Comparison of ENCODE assay signal across 21 cellular contexts in genomic region chr18:9419956-9420631, GRCh38. TPM values are rescaled to one million over a fixed set of nuclear protein-coding genes. Genes with fewer than 3 reads are reported as not detected.
DNase-seq lines count a peak whose midpoint lies in the region; ATAC-seq and TF ChIP-seq lines count a peak whose summit lies in the region.
"Had no signal": no experiment of that assay in that cellular context is flagged by ENCODE, and none has a peak within 500 bp of the region (broad histone marks: within the 10 kb centered on the region; RNA-seq: fewer than 3 reads in every experiment).

No MANE protein-coding gene starts in this region.

- no peak overlapping the region for H2BK120ac ChIP-seq in IMR-90 (ENCODE audit: low read depth, low read length)

- no peaks in the 10 kb centered on the region for H3K79me1 ChIP-seq in IMR-90 (ENCODE audit: low read depth in 1 of 2, low read length in 2 of 2)

- WGBS in IMR-90 (ENCODE audit: extremely low coverage in 2 of 2, insufficient read length in 1 of 2), 2 experiments = 100% methylated on average over 1 of the region's 5 CpGs; no CpG with 5 or more reads in 1 of the 2 experiments

- peaks cover 11% of the 10 kb centered on the region for H3K4me1 ChIP-seq in IMR-90 (ENCODE audit: control insufficient read depth, insufficient read depth, low read length)

- H3K18ac ChIP-seq in IMR-90 (ENCODE audit: low read depth, low read length) = no peak overlapping the region

- peak; percentile 84 for DNase-seq in AG10803 (ENCODE audit: low read depth)
- DNase-seq in IMR-90 = peak; percentile 33
- peak; percentile 26 for DNase-seq in brain microvascular endothelial cell
- DNase-seq in myocyte (ENCODE audit: low read depth) = peak; percentile 57
- DNase-seq in activated CD4-positive, alpha-beta T cell treated with anti-CD3 and anti-CD28 coated beads, Interleukin-2, amount 50 U/mL, for 48 hours = no peak
- no peak for DNase-seq in SKM-1 treated with dmso at 0.1 percent for 144 hours (lab: John Stamatoyannopoulos, UW; ENCODE audit: unreplicated experiment)
- DNase-seq: activated CD4-positive, CD25-positive, alpha-beta regulatory T cell treated with anti-CD3 and anti-CD28 coated beads, Interleukin-2, amount 50 U/mL, for 72 hours; CD4-positive, alpha-beta memory T cell; DMS79; H7; NCI-H2029 treated with DMSO at 0.1 percent for 48 hours; NK-92 treated with Interleukin-12 subunit alpha and Interleukin-12 subunit beta, amount 100 ng/mL, for 24 hours; retina; T1000 had no signal

- ATAC-seq in IMR-90 (ENCODE audit: low read depth) = no peak
- ATAC-seq in HG03354 (IDR thresholded peaks at IDR 0.05; ENCODE audit: poor library complexity, severe bottlenecking, unreplicated experiment) = no peak
- ATAC-seq in GM19397 (IDR thresholded peaks at IDR 0.05; ENCODE audit: unreplicated experiment) = no peak
- ATAC-seq: left lobe of liver, SK-N-SH treated with all-trans-retinoic acid at 6 μM for 48 hours had no signal

- no peak overlapping the region for H3K4ac ChIP-seq in IMR-90 (ENCODE audit: low read depth, low read length)

- intact Hi-C loops in IMR-90 (cut with micrococcal nuclease) = no loop called here

- TF ChIP-seq POLR2A in IMR-90 (IDR thresholded peaks at IDR 0.05; ENCODE audit: low read depth, low read length) = no peak

- CTCF ChIA-PET in IMR-90 (lab: Yijun Ruan, JAX) = no interaction called here

- H3K4me2 ChIP-seq in IMR-90 (ENCODE audit: low read depth, low read length) = no peak overlapping the region

- dilution Hi-C loops in IMR-90 (cut with HindIII; ENCODE audit: low sequenced_read_pairs, unreplicated experiment) = no loop called here

- H3K36me3 ChIP-seq in IMR-90 (ENCODE audit: control insufficient read depth, insufficient read depth, low read length) (no peaks in the 10 kb centered on the region), brain microvascular endothelial cell (replicated peaks) (no peaks in the 10 kb centered on the region)
- H3K36me3 ChIP-seq: breast epithelium, vagina had no signal

- no peak for TF ChIP-seq RAD21 in IMR-90 (IDR thresholded peaks at IDR 0.05; ENCODE audit: low read length)

- H3K56ac ChIP-seq in IMR-90 (ENCODE audit: extremely low read depth, insufficient read depth, low read length) = no peak overlapping the region

- no peak overlapping the region for H2AK5ac ChIP-seq in IMR-90 (ENCODE audit: low read depth, low read length)

- H3K9me3 ChIP-seq in IMR-90 (ENCODE audit: control insufficient read depth, insufficient read depth, low read length) = peaks cover 13% of the 10 kb centered on the region
- H3K9me3 ChIP-seq: breast epithelium, vagina had no signal

- H2BK15ac ChIP-seq in IMR-90 (ENCODE audit: low read depth, low read length) = no peak overlapping the region

- no peak overlapping the region for H3K27ac ChIP-seq in IMR-90 (ENCODE audit: insufficient read depth, low read length)
- H3K27ac ChIP-seq in brain microvascular endothelial cell = no peak overlapping the region
- H3K27ac ChIP-seq: breast epithelium, RWPE1, vagina had no signal

- H2AK9ac ChIP-seq in IMR-90 (replicated peaks; ENCODE audit: low read depth, low read length, poor library complexity) = no peak overlapping the region

- no peak overlapping the region for H2AFZ ChIP-seq in IMR-90 (replicated peaks; ENCODE audit: low read length, poor library complexity)

- no peak overlapping the region for H2BK20ac ChIP-seq in IMR-90 (ENCODE audit: low read depth, low read length)

- H4K5ac ChIP-seq in IMR-90 (ENCODE audit: low read depth, low read length) = no peak overlapping the region

- no peak overlapping the region for H4K8ac ChIP-seq in IMR-90 (ENCODE audit: low read depth in 2 of 2, low read length in 2 of 2)

- H2BK5ac ChIP-seq in IMR-90 (ENCODE audit: low read depth, low read length, poor library complexity, severe bottlenecking) = no peak overlapping the region

- no peak overlapping the region for H3K4me3 ChIP-seq in AG10803 (ENCODE audit: low read length)
- no peak overlapping the region for H3K4me3 ChIP-seq in IMR-90 (ENCODE audit: insufficient read depth, low read depth, low read length)
- no peak overlapping the region for H3K4me3 ChIP-seq in brain microvascular endothelial cell (ENCODE audit: low read depth, low read length)
- H3K4me3 ChIP-seq: breast epithelium, vagina had no signal

- H3K23ac ChIP-seq in IMR-90 (ENCODE audit: low read depth, low read length) = no peak overlapping the region

- H3K9me1 ChIP-seq in IMR-90 (ENCODE audit: insufficient read depth, low read length) = no peaks in the 10 kb centered on the region

- no TSS peak for BruUV-seq in IMR-90 (replicated peaks; lab: Mats Ljungman, UMichigan)

- H3K9ac ChIP-seq in IMR-90 (ENCODE audit: low read depth, low read length) = no peak overlapping the region

- in situ Hi-C loops in IMR-90 (cut with MboI; ENCODE audit: low sequenced_read_pairs) (no loop called here), brain microvascular endothelial cell (cut with HindIII; ENCODE audit: low pct_ligation_motif_present, low sequenced_read_pairs) (no loop called here)

- H3K27me3 ChIP-seq in IMR-90 (ENCODE audit: control insufficient read depth, insufficient read depth, low read length) (no peaks in the 10 kb centered on the region), brain microvascular endothelial cell (replicated peaks) (no peaks in the 10 kb centered on the region)
- H3K27me3 ChIP-seq: breast epithelium, vagina had no signal

- H4K20me1 ChIP-seq in IMR-90 (ENCODE audit: insufficient read depth, low read length) = no peaks in the 10 kb centered on the region

- H4K91ac ChIP-seq in IMR-90 (ENCODE audit: insufficient read depth, low read depth, low read length) = no peak overlapping the region

- POLR2A ChIA-PET in IMR-90 (lab: Charles Lee; ENCODE audit: unreplicated experiment) = no interaction called here

- TF ChIP-seq CTCF in AG10803 (conservative IDR thresholded peaks at IDR 0.05; ENCODE audit: low read length) (no peak), IMR-90 (conservative IDR thresholded peaks at IDR 0.05; ENCODE audit: low read depth, low read length) (no peak), brain microvascular endothelial cell (IDR thresholded peaks at IDR 0.05; ENCODE audit: low read depth, low read length, missing control alignments) (no peak)

- H3K14ac ChIP-seq in IMR-90 (replicated peaks; ENCODE audit: low read depth, low read length) = no peak overlapping the region

TF ChIP-seq in IMR-90, 13 proteins besides CTCF, POLR2A, EP300 and RAD21:
- TF ChIP-seq BHLHE40 (IDR thresholded peaks at IDR 0.05; ENCODE audit: low read depth, low read length) = no peak
- no peak for TF ChIP-seq MXI1 (IDR thresholded peaks at IDR 0.05; ENCODE audit: borderline replicate concordance, low read depth, low read length)
TF ChIP-seq in IMR-90: peak in this region for 0.

RNA-seq across cellular contexts. Expression of gene RALBP1, which starts 55.2 kb away (rescaled TPM):
- 38.2 and 58.9 TPM in 2 replicates for total RNA-seq in IMR-90 (2012; rRNA removed)
- polyA plus RNA-seq in IMR-90 (2012; rRNA removed) = 30.6 and 31.6 TPM in 2 replicates
- polyA plus RNA-seq in IMR-90 (2012; cell fraction: cytosol; rRNA removed) = 19.5 and 39.0 TPM in 2 replicates
- polyA plus RNA-seq in IMR-90 (2012; cell fraction: nucleus; rRNA removed; ENCODE audit: low replicate concordance) = 18.1 and 18.9 TPM in 2 replicates
- 73.8 and 83.5 TPM in 2 replicates for total RNA-seq in myocyte
- polyA plus RNA-seq in myocyte (2012) = 39.3 TPM

Comparison
In these comparisons a context has a peak if more than half of its experiments do, and no peak if none do; other contexts are left out.
1. DNase-seq: peak in AG10803 (single experiment), IMR-90 (single experiment), brain microvascular endothelial cell (single experiment) and myocyte (single experiment); none in activated CD4-positive, alpha-beta T cell treated with anti-CD3 and anti-CD28 coated beads, Interleukin-2, amount 50 U/mL, for 48 hours (0 of 2) and SKM-1 treated with dmso at 0.1 percent for 144 hours (single experiment).